Comparison of ENCODE assay signal across 9 cellular contexts in genomic region chr10:104297697-104298660, GRCh38.
DNase-seq lines count a peak whose midpoint lies in the region; ATAC-seq and TF ChIP-seq lines count a peak whose summit lies in the region.
"Had no signal": no experiment of that assay in that cellular context is flagged by ENCODE, and none has a peak within 500 bp of the region (broad histone marks: within the 10 kb centered on the region; RNA-seq: fewer than 3 reads in every experiment).

No MANE protein-coding gene starts in this region.

- ATAC-seq in GM21367 (IDR thresholded peaks at IDR 0.05; ENCODE audit: unreplicated experiment) (no peak), GM21360 (IDR thresholded peaks at IDR 0.05; ENCODE audit: unreplicated experiment) (no peak), GM18520 (IDR thresholded peaks at IDR 0.05; ENCODE audit: unreplicated experiment) (no peak)

- H3K27me3 ChIP-seq in Loucy (ENCODE audit: insufficient read depth, low read length, poor library complexity, severe bottlenecking) = no peaks in the 10 kb centered on the region

- H3K4me2 ChIP-seq in Loucy (ENCODE audit: low read depth, low read length, poor library complexity, severe bottlenecking) = no peak overlapping the region

- H3K79me2 ChIP-seq in Loucy (ENCODE audit: insufficient read depth, low read length) = no peaks in the 10 kb centered on the region

- H3K9me3 Mint-ChIP-seq in nephron progenitor cell = peaks cover 1% of the 10 kb centered on the region

- peaks cover 19% of the 10 kb centered on the region for H3K4me1 Mint-ChIP-seq in nephron progenitor cell

- no peaks in the 10 kb centered on the region for H3K36me3 ChIP-seq in Loucy (ENCODE audit: insufficient read depth, low read length)

- no peak overlapping the region for H3K27ac Mint-ChIP-seq in nephron progenitor cell

- H3K4me3 ChIP-seq in GM12865 (ENCODE audit: low read depth, low read length) (no peak overlapping the region), Loucy (ENCODE audit: low read length, poor library complexity, severe bottlenecking) (no peak overlapping the region)
- H3K4me3 ChIP-seq: skin epidermis had no signal

- no peak overlapping the region for H3K9ac ChIP-seq in Loucy (ENCODE audit: low read depth, low read length, poor library complexity, severe bottlenecking)

- no peaks in the 10 kb centered on the region for H3F3A ChIP-seq in Loucy (ENCODE audit: low read depth)

- peaks cover 1% of the 10 kb centered on the region for H3K36me3 Mint-ChIP-seq in nephron progenitor cell (ENCODE audit: low read depth)

- H3K27me3 Mint-ChIP-seq in nephron progenitor cell (ENCODE audit: low read depth, poor library complexity) = peaks cover 3% of the 10 kb centered on the region

- H3K9me2 ChIP-seq in Loucy (replicated peaks; ENCODE audit: low read depth, low read length) = no peaks in the 10 kb centered on the region

- no peak overlapping the region for H2AFZ ChIP-seq in Loucy (ENCODE audit: low read length)

- H3K4me3 Mint-ChIP-seq in nephron progenitor cell = no peak overlapping the region

- DNase-seq in GM12865 (ENCODE audit: low read depth) (no peak), cerebellar cortex (ENCODE audit: low spot score) (peak; percentile 22), nephron progenitor cell (peak; percentile 68), HK-2 (ENCODE audit: unreplicated experiment) (no peak)

- peak; percentile 35 for TF ChIP-seq CTCF in GM12865 (IDR thresholded peaks at IDR 0.05; ENCODE audit: insufficient read depth, low read depth, low read length, missing control alignments)
- peak; percentile 83 for TF ChIP-seq CTCF in Loucy (conservative IDR thresholded peaks at IDR 0.05; ENCODE audit: low read length)
- peak; percentile 45 for TF ChIP-seq CTCF in nephron progenitor cell (IDR thresholded peaks at IDR 0.05)

- H3K9me3 ChIP-seq in Loucy (ENCODE audit: insufficient read depth, low read depth, low read length) = no peaks in the 10 kb centered on the region

- H3K4me1 ChIP-seq in Loucy (ENCODE audit: insufficient read depth, low read length, poor library complexity, severe bottlenecking) = peaks cover 6% of the 10 kb centered on the region

- no peaks in the 10 kb centered on the region for H4K20me1 ChIP-seq in Loucy (ENCODE audit: insufficient read depth, low read length, poor library complexity, severe bottlenecking)

Comparison
In these comparisons a context has a peak if more than half of its experiments do, and no peak if none do; other contexts are left out.
1. DNase-seq: peak in cerebellar cortex (single experiment) and nephron progenitor cell (single experiment); none in GM12865 (single experiment) and HK-2 (single experiment).
2. Peak in every context shown above with its lines, with median percentiles within 50 percentile points of each other: CTCF ChIP-seq.